ENCODE assay signal across 8 cellular contexts in genomic region chr1:202315576-202316168, GRCh38. TPM values are rescaled to one million over a fixed set of nuclear protein-coding genes. Genes with fewer than 3 reads are reported as not detected.
A peak's percentile ranks its signal among the peaks of the same experiment; 100 is the strongest.
DNase-seq lines count a peak whose midpoint lies in the region; ATAC-seq, FAIRE-seq and TF ChIP-seq lines count a peak whose summit lies in the region.

No MANE protein-coding gene starts in this region.

- peak; percentile 74 for FAIRE-seq in D721Med (lab: Jason Lieb, UNC)

- H3K4me3 ChIP-seq in lower leg skin (ENCODE audit: low read depth, poor library complexity, severe bottlenecking): no peak overlapping the region

- TF ChIP-seq CTCF in D721Med (IDR thresholded peaks at IDR 0.05; ENCODE audit: insufficient read depth, missing control alignments) (peak; percentile 100), lower leg skin (IDR thresholded peaks at IDR 0.05) (peak in 1 of 3 donors; percentile 81)

- peak; percentile 95 for DNase-seq in D721Med (ENCODE audit: insufficient read length, low spot score)
- DNase-seq in NCI-H69 (lab: John Stamatoyannopoulos, UW): peak; percentile 95
- DNase-seq in activated CD4-positive, alpha-beta T cell treated with anti-CD3 and anti-CD28 coated beads, Interleukin-2, amount 50 U/mL, for 1 hour: peak; percentile 78
- peak; percentile 91 for DNase-seq in dermis blood vessel endothelial cell
- DNase-seq in lower leg skin (ENCODE audit: low spot score in 2 of 2): peak; percentile 49 to 93
- DNase-seq in stimulated activated CD4-positive, alpha-beta T cell treated with anti-CD3 and anti-CD28 coated beads, TNF-alpha, amount 100 ng/mL, for 48 hours (ENCODE audit: low read depth in 3 of 3): peak; percentile 41 to 71 (median 52)

- intact Hi-C loops in lower leg skin (cut with DNase I; ENCODE audit: low total_unique reads): loop anchor here (5.0 kb wide), 1 partner anchor 128 kb away; no protein-coding TSS in a partner anchor

- TF ChIP-seq POLR2A in lower leg skin (IDR thresholded peaks at IDR 0.05): no peak

- ATAC-seq in HG03342 (IDR thresholded peaks at IDR 0.05; ENCODE audit: unreplicated experiment) (peak; percentile 57), GM19328 (IDR thresholded peaks at IDR 0.05; ENCODE audit: unreplicated experiment) (no peak)

- 23 to 24% methylated on average over 9 of the region's 9 CpGs for WGBS in lower leg skin, 2 donors

RNA-seq across cellular contexts. Expression of gene UBE2T, which starts 26.1 kb away (rescaled TPM):
- 14.5 and 34.9 TPM in 2 replicates for total RNA-seq in dermis blood vessel endothelial cell
- 1 to 10 TPM; 1.2 to 3.5 (median 2.8) TPM for total RNA-seq in lower leg skin

RNA-seq across cellular contexts. Expression of gene PPP1R12B, which starts 32.8 kb away (rescaled TPM):
- total RNA-seq in dermis blood vessel endothelial cell (12.1 and 15.8 TPM in 2 replicates), lower leg skin (10 to 100 TPM; 14.6 to 50.8 (median 30.6) TPM)
